ENCODE assay signal across 8 cellular contexts in the genomic region with DNA sequence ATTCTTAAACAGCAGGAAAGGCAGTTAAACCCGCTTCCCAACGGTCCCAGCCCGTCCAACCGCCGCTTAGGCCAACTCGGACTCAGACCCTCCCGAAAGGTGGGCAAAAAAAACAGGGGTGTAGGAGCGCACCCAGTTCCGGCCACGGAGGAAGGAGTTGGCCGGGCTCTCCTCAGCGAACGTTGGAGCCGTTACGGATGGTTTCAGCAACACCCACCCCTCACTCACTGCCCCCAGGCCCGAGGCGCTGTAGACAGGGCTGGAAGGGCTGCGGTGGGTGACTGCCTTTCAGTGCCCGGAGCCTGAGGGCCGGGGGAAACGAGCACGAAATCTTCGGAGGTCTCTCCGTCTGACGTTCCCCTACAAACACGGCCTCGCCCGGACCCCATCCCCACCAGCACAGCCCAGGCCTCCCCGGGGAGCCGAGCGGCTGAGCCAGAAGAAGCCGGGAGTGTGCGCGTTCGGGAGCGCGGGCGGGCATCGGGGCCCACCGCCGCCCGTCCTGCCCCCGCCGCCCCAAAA. TPM values are rescaled to one million over a fixed set of nuclear protein-coding genes. Genes with fewer than 3 reads are reported as not detected.
DNase-seq lines count a peak whose midpoint lies in the region; ATAC-seq, FAIRE-seq and TF ChIP-seq lines count a peak whose summit lies in the region.

No MANE protein-coding gene starts in this region.

- H3K9me3 ChIP-seq in neuron (ENCODE audit: low read length) = no peaks in the 10 kb centered on the region

- H3K36me3 Mint-ChIP-seq in Calu3 (ENCODE audit: insufficient read depth, unreplicated experiment) = peaks cover 50% of the 10 kb centered on the region
- H3K36me3 Mint-ChIP-seq in activated T-cell treated with anti-CD3 and anti-CD28 coated beads, Interleukin-2, amount 50 U/mL, for 24 hours (ENCODE audit: low read depth) = peaks cover 8% of the 10 kb centered on the region

- no peak for FAIRE-seq in frontal cortex (lab: Jason Lieb, UNC)

- no peaks in the 10 kb centered on the region for H3K36me3 ChIP-seq in neuron (ENCODE audit: insufficient read depth, low read length)

- DNase-seq in Calu3 = peak; percentile 45
- DNase-seq in Kasumi-1 (lab: John Stamatoyannopoulos, UW) = peak; percentile 53 to 62
- DNase-seq in activated T-cell treated with anti-CD3 and anti-CD28 coated beads, Interleukin-2, amount 50 U/mL, for 24 hours = peak; percentile 60
- DNase-seq in frontal cortex (ENCODE audit: low spot score in 2 of 2) = peak; percentile 42 to 50
- DNase-seq in GM10266 (ENCODE audit: extremely low spot score) = no peak
- DNase-seq in NCI-H2029 (lab: John Stamatoyannopoulos, UW) = no peak

- H3K27me3 Mint-ChIP-seq in Calu3 (ENCODE audit: unreplicated experiment) = no peaks in the 10 kb centered on the region
- peaks cover 5% of the 10 kb centered on the region for H3K27me3 Mint-ChIP-seq in activated T-cell treated with anti-CD3 and anti-CD28 coated beads, Interleukin-2, amount 50 U/mL, for 24 hours

- no peaks in the 10 kb centered on the region for H3K27me3 ChIP-seq in neuron (ENCODE audit: insufficient read depth, low read length)

- no peak for ATAC-seq in HG02852 (IDR thresholded peaks at IDR 0.05; ENCODE audit: unreplicated experiment)

- H3K27ac Mint-ChIP-seq in Calu3 (ENCODE audit: unreplicated experiment) = peak overlapping the region; percentile 80
- H3K27ac Mint-ChIP-seq in activated T-cell treated with anti-CD3 and anti-CD28 coated beads, Interleukin-2, amount 50 U/mL, for 24 hours = peak overlapping the region; percentile 96

- peaks cover 31% of the 10 kb centered on the region for H3K4me1 ChIP-seq in neuron (ENCODE audit: insufficient read depth, low read length)

- H3K9me3 Mint-ChIP-seq in Calu3 (ENCODE audit: low read depth, unreplicated experiment) = no peaks in the 10 kb centered on the region
- H3K9me3 Mint-ChIP-seq in activated T-cell treated with anti-CD3 and anti-CD28 coated beads, Interleukin-2, amount 50 U/mL, for 24 hours = no peaks in the 10 kb centered on the region

- intact Hi-C loops in Calu3 (cut with micrococcal nuclease; ENCODE audit: unreplicated experiment) = no loop called here

- peak overlapping the region; percentile 82 for H3K4me3 Mint-ChIP-seq in Calu3 (ENCODE audit: low read depth, unreplicated experiment)
- peak overlapping the region; percentile 87 for H3K4me3 Mint-ChIP-seq in activated T-cell treated with anti-CD3 and anti-CD28 coated beads, Interleukin-2, amount 50 U/mL, for 24 hours

- H2AFZ ChIP-seq in neuron (ENCODE audit: low read depth, low read length) = no peak overlapping the region

- TF ChIP-seq CTCF in Calu3 (IDR thresholded peaks at IDR 0.05; ENCODE audit: unreplicated experiment) (no peak), GM10266 (IDR thresholded peaks at IDR 0.05; ENCODE audit: control insufficient read depth, insufficient read depth, low read depth, missing control alignments) (no peak)

- no TSS peak for BruUV-seq in Calu3 (replicated peaks; lab: Mats Ljungman, UMichigan)

- H3K4me1 Mint-ChIP-seq in Calu3 (ENCODE audit: low read depth, unreplicated experiment) = peaks cover 50% of the 10 kb centered on the region
- peaks cover 75% of the 10 kb centered on the region for H3K4me1 Mint-ChIP-seq in activated T-cell treated with anti-CD3 and anti-CD28 coated beads, Interleukin-2, amount 50 U/mL, for 24 hours (ENCODE audit: low read depth)

- peak overlapping the region; percentile 79 for H3K4me3 ChIP-seq in neuron (ENCODE audit: low read length)

- CTCF ChIA-PET in Calu3 (lab: Charles Lee) = no interaction called here

RNA-seq across cellular contexts. Expression of a gene that starts 1.3 kb away (rescaled TPM):
- 86.6 and 86.7 TPM in 2 replicates for total RNA-seq in Calu3 (2022)
- 148 TPM for total RNA-seq in frontal cortex

RNA-seq across cellular contexts. Expression of a gene that starts 3.8 kb away (rescaled TPM):
- total RNA-seq in Calu3 (2022) (1.3 and 2.8 TPM in 2 replicates), frontal cortex (not detected)

Comparison
In these comparisons a context has a peak if more than half of its experiments do, and no peak if none do; other contexts are left out.
1. DNase-seq: peak in Calu3 (single experiment), Kasumi-1 (2 of 2), activated T-cell treated with anti-CD3 and anti-CD28 coated beads, Interleukin-2, amount 50 U/mL, for 24 hours (single experiment) and frontal cortex (2 of 2); none in GM10266 (single experiment) and NCI-H2029 (single experiment).